22 cellular contexts compared by ENCODE assay signal in the genomic region with DNA sequence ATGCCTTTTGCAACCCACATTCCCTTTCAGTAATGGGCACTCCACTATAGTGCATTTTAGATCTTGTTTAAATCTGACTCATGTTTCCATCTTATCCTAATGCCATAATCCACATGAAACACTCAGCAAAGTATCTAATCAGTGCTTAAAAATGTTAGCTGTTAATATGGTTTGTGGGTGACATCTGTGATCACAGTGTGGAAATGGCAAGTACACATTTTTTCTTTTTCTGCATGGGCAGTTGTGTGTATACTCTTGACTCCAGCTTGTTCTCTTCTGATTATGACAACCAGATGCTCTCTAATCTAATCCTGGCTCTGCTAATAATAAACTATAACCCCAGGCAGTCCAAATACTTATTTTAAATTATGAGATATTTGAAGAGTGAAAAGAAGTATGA.
"Had no signal": no experiment of that assay in that cellular context is flagged by ENCODE, and none has a peak within 500 bp of the region (broad histone marks: within the 10 kb centered on the region; RNA-seq: fewer than 3 reads in every experiment).

No MANE protein-coding gene starts in this region.

- H3K27me3 ChIP-seq: heart right ventricle, neural progenitor cell, ovary, suprapubic skin, thyroid gland, uterus had no signal

- H3K36me3 ChIP-seq: heart right ventricle, left ventricle myocardium inferior, neural progenitor cell, ovary, suprapubic skin, thyroid gland, uterus had no signal

- H3K4me3 ChIP-seq: heart right ventricle, left ventricle myocardium inferior, lung, neural progenitor cell, ovary, smooth muscle cell, suprapubic skin, thyroid gland, uterus had no signal

- FAIRE-seq: endometrium, frontal cortex had no signal

- DNase-seq: effector memory CD4-positive, alpha-beta T cell; heart right ventricle; hypothalamus; islet precursor cell; left cardiac atrium; left ventricle myocardium inferior; mesenchymal stem cell; midbrain; nucleus accumbens; ovary; right cardiac atrium; stimulated activated CD4-positive, alpha-beta T cell treated with anti-CD3 and anti-CD28 coated beads, Interleukin-4, amount 100 ng/mL, for 1 hour; stimulated activated CD8-positive, alpha-beta memory T cell treated with anti-CD3 and anti-CD28 coated beads, Interleukin-4, amount 100 ng/mL, for 48 hours; stimulated activated naive CD8-positive, alpha-beta T cell treated with anti-CD3 and anti-CD28 coated beads, Interleukin-15, Interleukin-2, amounts not matched to agents 100 U/mL and 50 U/mL, for 24 hours; thyroid gland; uterus had no signal
